In genomic region chr9:472676-473075, GRCh38 we compare ENCODE assay signal across 18 cellular contexts.
"Had no signal": no experiment of that assay in that cellular context is flagged by ENCODE, and none has a peak within 500 bp of the region (broad histone marks: within the 10 kb centered on the region; RNA-seq: fewer than 3 reads in every experiment).

No MANE protein-coding gene starts in this region.

- H3K9me3 ChIP-seq: heart left ventricle, mucosa of descending colon, ovary, suprapubic skin, thyroid gland, uterus had no signal

- H3K27me3 ChIP-seq: heart left ventricle, ovary, suprapubic skin, thyroid gland, uterus had no signal

- H3K4me3 Mint-ChIP-seq: stimulated activated effector memory CD8-positive, alpha-beta T cell treated with anti-CD3 and anti-CD28 coated beads, Interleukin-12 subunit alpha, Interleukin-12 subunit beta, amount 100 ng/mL, for 72 hours; type B pancreatic cell had no signal

- H3K4me3 ChIP-seq: heart left ventricle, mucosa of descending colon, ovary, suprapubic skin, thyroid gland, uterus had no signal

- H3K4me1 ChIP-seq: uterus had no signal

- H3K27ac ChIP-seq: epithelial cell of prostate, heart left ventricle, ovary, suprapubic skin, thyroid gland, uterus had no signal

- DNase-seq: effector memory CD4-positive, alpha-beta T cell; heart left ventricle; hippocampal formation; mucosa of descending colon; naive thymus-derived CD8-positive, alpha-beta T cell; nucleus accumbens; ovary; right cardiac atrium; small intestine; stimulated activated CD4-positive, alpha-beta T cell treated with anti-CD3 and anti-CD28 coated beads, Interleukin-2, amount 100 ng/mL, for 48 hours; stimulated activated naive CD8-positive, alpha-beta T cell treated with anti-CD3 and anti-CD28 coated beads, Interleukin-15, Interleukin-2, amounts not matched to agents 100 U/mL and 50 U/mL, for 24 hours; thyroid gland; uterus had no signal

- ATAC-seq: heart left ventricle; mucosa of descending colon; naive thymus-derived CD8-positive, alpha-beta T cell; right cardiac atrium; stimulated activated effector memory CD8-positive, alpha-beta T cell treated with anti-CD3 and anti-CD28 coated beads, Interleukin-12 subunit alpha, Interleukin-12 subunit beta, amount 100 ng/mL, for 72 hours; stimulated activated naive CD8-positive, alpha-beta T cell treated with anti-CD3 and anti-CD28 coated beads, Interleukin-15, Interleukin-2, amounts not matched to agents 100 U/mL and 50 U/mL, for 24 hours had no signal

- H3K36me3 ChIP-seq: heart left ventricle, ovary, suprapubic skin, thyroid gland, uterus had no signal

- H3K27ac Mint-ChIP-seq: naive thymus-derived CD8-positive, alpha-beta T cell; stimulated activated effector memory CD8-positive, alpha-beta T cell treated with anti-CD3 and anti-CD28 coated beads, Interleukin-12 subunit alpha, Interleukin-12 subunit beta, amount 100 ng/mL, for 72 hours; type B pancreatic cell had no signal

- H3K9me3 Mint-ChIP-seq: naive thymus-derived CD8-positive, alpha-beta T cell; neural crest cell; stimulated activated effector memory CD8-positive, alpha-beta T cell treated with anti-CD3 and anti-CD28 coated beads, Interleukin-12 subunit alpha, Interleukin-12 subunit beta, amount 100 ng/mL, for 72 hours; type B pancreatic cell had no signal

- H3K27me3 Mint-ChIP-seq: naive thymus-derived CD8-positive, alpha-beta T cell; type B pancreatic cell had no signal
